Comparison of ENCODE assay signal across 8 cellular contexts in the genomic region with DNA sequence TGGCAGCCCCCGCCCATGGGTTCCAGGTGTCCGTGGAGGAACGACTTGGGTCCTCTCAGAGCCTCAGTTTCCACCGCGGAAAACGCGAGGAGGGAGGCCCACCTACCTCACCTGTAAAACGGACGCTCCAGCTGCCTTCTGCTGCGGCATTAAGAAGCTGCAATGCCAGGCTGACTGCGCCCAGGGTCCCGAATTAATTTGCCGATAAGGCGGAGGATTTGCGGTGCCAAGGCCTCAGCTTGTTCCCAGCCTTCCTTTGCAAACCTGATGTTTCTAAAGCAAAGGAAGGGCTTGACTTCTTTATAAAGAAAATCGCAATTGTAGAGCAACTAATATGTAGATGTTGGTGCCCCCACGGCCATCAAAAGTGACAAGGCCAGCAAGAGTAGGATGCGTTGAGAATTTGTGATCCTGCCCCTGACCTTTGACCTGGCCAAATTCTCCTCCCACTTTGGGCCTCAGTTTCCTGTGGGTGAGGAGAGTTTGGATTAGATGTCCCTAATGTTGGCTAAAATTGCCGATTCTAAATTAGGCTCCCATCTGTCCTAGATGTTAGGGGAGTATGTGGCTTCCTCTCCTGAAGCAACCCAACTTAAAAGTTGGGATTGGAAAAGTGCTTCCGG. TPM values are rescaled to one million over a fixed set of nuclear protein-coding genes. Genes with fewer than 3 reads are reported as not detected.
DNase-seq lines count a peak whose midpoint lies in the region; ATAC-seq and TF ChIP-seq lines count a peak whose summit lies in the region.

No MANE protein-coding gene starts in this region.

- peaks cover 25 to 33% (median 30%) of the 10 kb centered on the region in 3 donors for H3K4me1 Mint-ChIP-seq in CD8-positive, alpha-beta memory T cell
- H3K4me1 Mint-ChIP-seq in osteocyte (ENCODE audit: unreplicated experiment) = peaks cover 17% of the 10 kb centered on the region

- no peaks in the 10 kb centered on the region for H3K9me3 Mint-ChIP-seq in CD8-positive, alpha-beta memory T cell
- no peaks in the 10 kb centered on the region for H3K9me3 Mint-ChIP-seq in osteocyte (ENCODE audit: unreplicated experiment)

- no peaks in the 10 kb centered on the region for H3K27me3 ChIP-seq in CD8-positive, alpha-beta memory T cell (ENCODE audit: insufficient read depth, low read length, poor library complexity, severe bottlenecking)
- no peaks in the 10 kb centered on the region for H3K27me3 ChIP-seq in PC-3 (ENCODE audit: low read length)
- H3K27me3 ChIP-seq in effector memory CD4-positive, alpha-beta T cell (replicated peaks; ENCODE audit: control insufficient read depth, insufficient read depth, low read length, poor library complexity, severe bottlenecking) = no peaks in the 10 kb centered on the region

- no peak overlapping the region for H3K27ac ChIP-seq in CD8-positive, alpha-beta memory T cell (ENCODE audit: low read depth, low read length)
- H3K27ac ChIP-seq in PC-3 (ENCODE audit: low read length) = no peak overlapping the region
- no peak overlapping the region for H3K27ac ChIP-seq in effector memory CD4-positive, alpha-beta T cell (ENCODE audit: insufficient read depth, low read length, poor library complexity, severe bottlenecking)

- no peaks in the 10 kb centered on the region for H3K9me2 ChIP-seq in PC-3 (replicated peaks; ENCODE audit: low read length)

- peaks cover 41% of the 10 kb centered on the region for H3K79me2 ChIP-seq in PC-3 (ENCODE audit: low read length)

- TF ChIP-seq CTCF in PC-3 (conservative IDR thresholded peaks at IDR 0.05; ENCODE audit: low read depth, low read length) (no peak), osteocyte (IDR thresholded peaks at IDR 0.05) (no peak)

- H3K4me1 ChIP-seq in CD8-positive, alpha-beta memory T cell (ENCODE audit: insufficient read depth, low read length) = peaks cover 25% of the 10 kb centered on the region
- peaks cover 8% of the 10 kb centered on the region for H3K4me1 ChIP-seq in PC-3 (ENCODE audit: insufficient read depth, low read length)
- peaks cover 13% of the 10 kb centered on the region for H3K4me1 ChIP-seq in effector memory CD4-positive, alpha-beta T cell (ENCODE audit: control insufficient read depth, insufficient read depth, low read length, poor library complexity, severe bottlenecking)

- POLR2A ChIA-PET in CD8-positive, alpha-beta memory T cell (lab: Charles Lee) = no interaction called here
- POLR2A ChIA-PET in PC-3 (lab: Charles Lee; ENCODE audit: unreplicated experiment) = no interaction called here

- 0 out of 2 replicates have a peak overlapping the region, but pooled peaks have one; percentile 35 for H2AFZ ChIP-seq in PC-3 (ENCODE audit: low read length)

- H3F3A ChIP-seq in PC-3 (ENCODE audit: low read length, unreplicated experiment) = no peaks in the 10 kb centered on the region

- no peaks in the 10 kb centered on the region for H3K9me3 ChIP-seq in CD8-positive, alpha-beta memory T cell (ENCODE audit: low read length)
- H3K9me3 ChIP-seq in PC-3 (ENCODE audit: low read length) = no peaks in the 10 kb centered on the region
- H3K9me3 ChIP-seq in effector memory CD4-positive, alpha-beta T cell (ENCODE audit: control insufficient read depth, low read length) = no peaks in the 10 kb centered on the region

- TSS peak; percentile 29 for BruUV-seq in PC-3 (replicated peaks; lab: Mats Ljungman, UMichigan)

- H3K36me3 Mint-ChIP-seq in CD8-positive, alpha-beta memory T cell = peaks cover 0 to 10% (median 0%) of the 10 kb centered on the region in 3 donors
- no peaks in the 10 kb centered on the region for H3K36me3 Mint-ChIP-seq in osteocyte (ENCODE audit: unreplicated experiment)

- H3K27me3 Mint-ChIP-seq in CD8-positive, alpha-beta memory T cell = peaks cover 0 to 4% of the 10 kb centered on the region in 2 donors
- H3K27me3 Mint-ChIP-seq in osteocyte (ENCODE audit: unreplicated experiment) = no peaks in the 10 kb centered on the region

- H4K20me1 ChIP-seq in PC-3 (ENCODE audit: low read length) = peaks cover 8% of the 10 kb centered on the region; the same call in 1 of the 2 replicates

- H3K9ac ChIP-seq in PC-3 (ENCODE audit: low read length) = no peak overlapping the region

- H3K27ac Mint-ChIP-seq in CD8-positive, alpha-beta memory T cell = peak overlapping the region in 5 of 8 donors; percentile 40 to 86 (median 68)
- H3K27ac Mint-ChIP-seq in osteocyte (ENCODE audit: unreplicated experiment) = no peak overlapping the region

- H3K4me2 ChIP-seq in PC-3 (ENCODE audit: low read length) = peak overlapping the region; percentile 75

- no peak overlapping the region for H3K4me3 ChIP-seq in CD8-positive, alpha-beta memory T cell (ENCODE audit: low read length)
- H3K4me3 ChIP-seq in PC-3 (ENCODE audit: low read length) = peak overlapping the region; percentile 52
- H3K4me3 ChIP-seq in effector memory CD4-positive, alpha-beta T cell (ENCODE audit: insufficient read depth, low read depth, low read length, poor library complexity, severe bottlenecking) = peak overlapping the region; percentile 40

- CTCF ChIA-PET in CD8-positive, alpha-beta memory T cell (lab: Charles Lee) = no interaction called here
- CTCF ChIA-PET in PC-3 (lab: Charles Lee) = interaction anchor here (0.5 kb wide), 1 partner anchor 101 kb away, joined by 9 read pairs; no protein-coding TSS in a partner anchor

- H3K36me3 ChIP-seq in CD8-positive, alpha-beta memory T cell (ENCODE audit: insufficient read depth, low read length) = no peaks in the 10 kb centered on the region
- no peaks in the 10 kb centered on the region for H3K36me3 ChIP-seq in PC-3 (ENCODE audit: low read depth, low read length)
- no peaks in the 10 kb centered on the region for H3K36me3 ChIP-seq in effector memory CD4-positive, alpha-beta T cell (ENCODE audit: control insufficient read depth, insufficient read depth, low read length)

- peak overlapping the region; percentile 69 to 93 (median 81) for H3K4me3 Mint-ChIP-seq in CD8-positive, alpha-beta memory T cell
- H3K4me3 Mint-ChIP-seq in osteocyte (ENCODE audit: unreplicated experiment) = peak overlapping the region; percentile 65

- intact Hi-C loops in PC-3 (cut with micrococcal nuclease) = no loop called here

- ATAC-seq in PC-3 = no peak
- ATAC-seq in GM18907 (IDR thresholded peaks at IDR 0.05; ENCODE audit: unreplicated experiment) = no peak
- ATAC-seq in GM21737 (IDR thresholded peaks at IDR 0.05; ENCODE audit: unreplicated experiment) = no peak

- no peak for DNase-seq in CD8-positive, alpha-beta memory T cell
- DNase-seq in PC-3 = no peak
- DNase-seq in effector memory CD4-positive, alpha-beta T cell = no peak
- DNase-seq in osteocyte (ENCODE audit: extremely low spot score, unreplicated experiment) = no peak
- no peak for DNase-seq in NK-92 treated with Interleukin-12 subunit alpha and Interleukin-12 subunit beta, amount 100 ng/mL, for 24 hours (lab: John Stamatoyannopoulos, UW)
- DNase-seq in activated CD4-positive, CD25-positive, alpha-beta regulatory T cell (lab: John Stamatoyannopoulos, UW) = no peak

RNA-seq across cellular contexts. Expression of gene TCF20, which starts 0.8 kb away (rescaled TPM):
- 10 to 100 TPM; 64.0 to 68.2 TPM for total RNA-seq in CD8-positive, alpha-beta memory T cell
- polyA plus RNA-seq in CD8-positive, alpha-beta memory T cell = 3.3 TPM
- total RNA-seq in PC-3 (2014; rRNA removed) (36.0 and 37.0 TPM in 2 replicates), osteocyte (40.5 and 41.1 TPM in 2 replicates)
